In the genomic region with DNA sequence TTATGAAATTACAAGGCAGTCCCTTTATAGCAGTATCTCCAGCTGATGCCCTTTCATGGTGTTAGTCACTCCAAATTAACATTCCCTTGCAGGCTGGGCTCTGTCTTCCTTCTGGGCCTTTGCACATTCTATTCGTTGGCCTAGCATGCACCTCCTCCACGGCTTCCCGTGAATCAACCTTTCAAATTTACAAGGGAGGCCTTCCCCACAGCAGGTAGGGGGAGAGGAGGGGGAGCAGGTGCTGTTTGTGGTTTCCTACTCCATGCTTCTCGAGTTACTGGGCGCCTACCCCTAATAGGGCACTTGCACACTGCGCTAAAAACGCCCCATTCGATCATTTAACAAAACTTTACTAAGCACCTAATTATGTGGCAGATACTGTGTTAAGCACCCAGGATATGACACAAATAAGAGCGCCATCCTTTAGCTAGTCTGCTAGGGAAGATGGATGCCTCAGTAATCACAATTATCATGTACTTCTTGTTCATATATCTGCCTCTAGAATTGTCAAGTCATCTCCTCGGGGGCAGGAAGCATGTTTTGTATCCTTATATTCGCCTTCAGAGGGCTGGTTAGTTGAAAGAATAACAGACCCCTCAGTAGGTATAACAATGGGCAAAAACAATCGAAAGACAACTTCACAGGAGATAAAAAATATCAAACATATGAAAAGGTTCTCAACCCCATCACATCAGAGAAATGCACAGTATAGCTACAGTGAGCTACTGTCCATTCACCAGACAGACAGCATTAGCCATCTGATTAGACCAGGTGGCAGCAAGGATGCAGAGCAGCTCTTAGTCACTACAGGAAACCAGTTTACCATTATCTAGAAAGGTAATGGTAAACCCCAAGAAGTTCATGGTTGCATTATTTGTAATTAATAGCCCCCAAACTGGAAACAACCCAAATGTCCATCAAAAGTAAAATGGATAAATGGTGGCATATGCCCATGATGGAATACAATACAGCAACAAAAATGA, we compare ENCODE assay signal across 9 cellular contexts. TPM values are rescaled to one million over a fixed set of nuclear protein-coding genes. Genes with fewer than 3 reads are reported as not detected.
A peak's percentile ranks its signal among the peaks of the same experiment; 100 is the strongest.
DNase-seq lines count a peak whose midpoint lies in the region; ATAC-seq and TF ChIP-seq lines count a peak whose summit lies in the region.
"Had no signal": no experiment of that assay in that cellular context is flagged by ENCODE, and none has a peak within 500 bp of the region (broad histone marks: within the 10 kb centered on the region; RNA-seq: fewer than 3 reads in every experiment).

No MANE protein-coding gene starts in this region.

- peak; percentile 22 for DNase-seq in DMS 273 (lab: John Stamatoyannopoulos, UW; ENCODE audit: unreplicated experiment)
- no peak for DNase-seq in DMS 273 treated with DMSO at 0.1 percent for 48 hours (lab: John Stamatoyannopoulos, UW)
- DNase-seq in MCF 10A (ENCODE audit: unreplicated experiment) = peak; percentile 27
- no peak for DNase-seq in nephron progenitor cell
- DNase-seq in uterus = no peak

- H3K36me3 Mint-ChIP-seq in MCF 10A (ENCODE audit: insufficient read depth, unreplicated experiment) (peaks cover 20% of the 10 kb centered on the region), nephron progenitor cell (ENCODE audit: low read depth) (peaks cover 8% of the 10 kb centered on the region)

- H3K9me3 ChIP-seq in SU-DHL-6 (ENCODE audit: insufficient read depth, low read length) (no peaks in the 10 kb centered on the region), uterus (no peaks in the 10 kb centered on the region)

- H3K27me3 Mint-ChIP-seq in MCF 10A (ENCODE audit: insufficient read depth, unreplicated experiment) (no peaks in the 10 kb centered on the region), nephron progenitor cell (ENCODE audit: low read depth, poor library complexity) (no peaks in the 10 kb centered on the region)

- H4K20me1 ChIP-seq in SU-DHL-6 (ENCODE audit: low read depth, low read length) = no peaks in the 10 kb centered on the region; the same call in 1 of the 2 replicates

- POLR2A ChIA-PET in MCF 10A (lab: Yijun Ruan, JAX) = interaction anchor here (0.7 to 8.6 kb wide), 12 partner anchors 9 to 497 kb away, joined by 3 to 161 read pairs (median 4); partner anchors contain the start of genes PMVK and SHC1

- CTCF ChIA-PET in MCF 10A (lab: Yijun Ruan, JAX) = interaction anchor here (0.7 to 1.9 kb wide), 5 partner anchors 9 to 476 kb away, joined by 3 to 11 read pairs (median 5); no protein-coding TSS in a partner anchor

- peaks cover 27% of the 10 kb centered on the region for H3F3A ChIP-seq in SU-DHL-6 (ENCODE audit: insufficient read depth)

- H3K27me3 ChIP-seq in SU-DHL-6 (ENCODE audit: low read length) = no peaks in the 10 kb centered on the region
- no peaks in the 10 kb centered on the region for H3K27me3 ChIP-seq in uterus
- H3K27me3 ChIP-seq: cardiac muscle cell had no signal

- H3K4me3 ChIP-seq in SU-DHL-6 (ENCODE audit: insufficient read depth, low read length, poor library complexity, severe bottlenecking) (no peak overlapping the region), uterus (no peak overlapping the region)

- no peak overlapping the region for H2AFZ ChIP-seq in SU-DHL-6 (ENCODE audit: low read depth, low read length, severe bottlenecking)

- no peaks in the 10 kb centered on the region for H3K36me3 ChIP-seq in SU-DHL-6 (ENCODE audit: low read length)
- no peaks in the 10 kb centered on the region for H3K36me3 ChIP-seq in uterus
- H3K36me3 ChIP-seq: cardiac muscle cell had no signal

- H3K4me1 ChIP-seq in uterus = peaks cover 0 to 7% of the 10 kb centered on the region in 2 donors

- H3K9me2 ChIP-seq in SU-DHL-6 (replicated peaks; ENCODE audit: insufficient read depth, low read length) = no peaks in the 10 kb centered on the region

- H3K4me3 Mint-ChIP-seq in MCF 10A (ENCODE audit: unreplicated experiment) (peak overlapping the region; percentile 96), nephron progenitor cell (peak overlapping the region; percentile 93)

- peaks cover 57% of the 10 kb centered on the region for H3K79me2 ChIP-seq in SU-DHL-6 (ENCODE audit: insufficient read depth, low read length)

- intact Hi-C loops in MCF 10A (cut with micrococcal nuclease) (loop anchor here (2.0 kb wide), 2 partner anchors 17 to 51 kb away; partner anchors contain the start of gene UBE2Q1), uterus (cut with DNase I; ENCODE audit: low total_unique reads) (no loop called here)

- no peak for TF ChIP-seq POLR2A in uterus (IDR thresholded peaks at IDR 0.05)

- no TSS peak for BruUV-seq in MCF 10A (replicated peaks; lab: Mats Ljungman, UMichigan)

- H3K4me1 Mint-ChIP-seq in MCF 10A (ENCODE audit: insufficient read depth, unreplicated experiment) = peaks cover 30% of the 10 kb centered on the region
- H3K4me1 Mint-ChIP-seq in nephron progenitor cell = peaks cover 61% of the 10 kb centered on the region

- H3K4me2 ChIP-seq in SU-DHL-6 (ENCODE audit: low read depth, low read length, poor library complexity, severe bottlenecking) = peak overlapping the region; percentile 67

- no peak for TF ChIP-seq CTCF in SU-DHL-6 (IDR thresholded peaks at IDR 0.05; ENCODE audit: insufficient read depth, low read length, poor library complexity, severe bottlenecking)
- TF ChIP-seq CTCF in MCF 10A (IDR thresholded peaks at IDR 0.05; ENCODE audit: unreplicated experiment) = no peak
- TF ChIP-seq CTCF in nephron progenitor cell (IDR thresholded peaks at IDR 0.05) = no peak
- TF ChIP-seq CTCF in uterus (IDR thresholded peaks at IDR 0.05) = no peak

- ATAC-seq in GM18907 (IDR thresholded peaks at IDR 0.05; ENCODE audit: unreplicated experiment) (no peak), GM21447 (IDR thresholded peaks at IDR 0.05; ENCODE audit: unreplicated experiment) (no peak)

- H3K9me3 Mint-ChIP-seq in MCF 10A (ENCODE audit: unreplicated experiment) = no peaks in the 10 kb centered on the region
- H3K9me3 Mint-ChIP-seq in nephron progenitor cell = no peaks in the 10 kb centered on the region

- H3K27ac Mint-ChIP-seq in MCF 10A (ENCODE audit: low read depth, unreplicated experiment) (peak overlapping the region; percentile 92), nephron progenitor cell (no peak overlapping the region)

- H3K27ac ChIP-seq in SU-DHL-6 (ENCODE audit: low read depth, low read length) (peak overlapping the region; percentile 72), uterus (peak overlapping the region; percentile 97 to 99)

- H3K9ac ChIP-seq in SU-DHL-6 (ENCODE audit: low read length) = peak overlapping the region; percentile 85

RNA-seq across cellular contexts. Expression of gene ADAR, which starts 1.7 kb away (rescaled TPM):
- total RNA-seq in MCF 10A (2022) (168 and 196 TPM in 2 replicates), uterus (100 to 1,000 TPM in 3 of 4 donors, 10 to 100 TPM in 1; 50.9 to 212 (median 101) TPM)

RNA-seq across cellular contexts. Expression of gene CHRNB2, which starts 42.1 kb away (rescaled TPM):
- total RNA-seq in MCF 10A (2022) (0.15 and 0.21 TPM in 2 replicates), uterus (1 to 10 TPM in 1 of 4 donors, not detected in 3; 1.1 TPM)

RNA-seq across cellular contexts. Expression of gene UBE2Q1, which starts 51.2 kb away (rescaled TPM):
- total RNA-seq in MCF 10A (2022) (103 and 111 TPM in 2 replicates), uterus (10 to 100 TPM in 3 of 4 donors, 1 to 10 TPM in 1; 5.4 to 69.7 (median 28.4) TPM)

Comparison
In these comparisons a context has a peak if more than half of its experiments do, and no peak if none do; other contexts are left out.
1. DNase-seq: peak in DMS 273 (single experiment) and MCF 10A (single experiment); none in DMS 273 treated with DMSO at 0.1 percent for 48 hours (single experiment), nephron progenitor cell (single experiment) and uterus (0 of 2).